In the genomic region with DNA sequence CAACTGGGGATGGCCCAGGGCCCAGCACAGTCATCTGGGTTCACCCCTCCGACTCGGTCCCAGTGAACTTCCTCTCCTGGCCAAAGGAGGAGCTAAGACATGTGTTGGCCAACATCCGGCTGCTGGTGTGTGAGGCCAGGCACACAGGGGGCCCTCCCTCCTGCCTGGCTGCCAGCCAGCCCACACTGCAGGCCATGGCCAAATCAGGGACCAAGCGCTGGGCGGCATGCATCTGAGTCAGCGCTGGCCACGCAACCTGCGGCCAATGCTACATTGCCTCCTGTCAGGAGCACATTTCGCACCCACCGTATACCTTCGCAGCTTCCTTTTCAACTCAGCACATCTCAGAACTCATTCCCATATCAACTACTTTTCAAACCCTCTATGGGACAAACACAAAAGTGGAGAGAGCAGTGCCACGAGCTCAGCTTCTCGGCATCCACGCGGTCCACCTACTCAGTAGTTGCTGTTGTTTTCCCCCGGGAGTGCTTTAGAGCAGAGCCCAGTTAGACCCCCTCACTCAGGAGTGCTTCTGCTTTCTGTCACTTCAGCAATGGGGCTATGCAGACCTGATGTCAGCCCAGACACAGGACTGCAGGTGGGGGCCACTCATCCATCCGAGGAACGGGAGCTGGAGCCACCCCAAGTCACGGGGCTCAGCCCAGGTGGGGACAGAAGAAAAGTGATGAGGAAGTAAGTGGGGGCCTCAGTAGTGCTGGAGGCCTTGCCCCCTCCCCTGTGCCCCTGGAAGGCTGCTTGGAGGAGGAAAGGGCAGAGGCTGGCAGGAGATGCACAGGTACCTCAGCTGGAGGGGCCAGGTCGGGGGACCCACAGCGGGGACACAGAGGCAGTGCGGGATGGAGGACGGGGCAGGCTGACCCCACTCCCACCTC, we compare ENCODE assay signal across 8 cellular contexts. TPM values are rescaled to one million over a fixed set of nuclear protein-coding genes. Genes with fewer than 3 reads are reported as not detected.
DNase-seq lines count a peak whose midpoint lies in the region; ATAC-seq, FAIRE-seq and TF ChIP-seq lines count a peak whose summit lies in the region.

No MANE protein-coding gene starts in this region.

- SMC1A ChIA-PET in GM12878 (lab: Charles Lee; ENCODE audit: uncharacterized antibody, unreplicated experiment) = interaction anchor here (1.4 to 2.7 kb wide), 3 partner anchors 11 to 117 kb away, joined by 4 to 12 read pairs (median 6); no protein-coding TSS in a partner anchor

- peak overlapping the region; percentile 10; the same call in 1 of the 2 replicates for H3K4me2 ChIP-seq in GM12878 (ENCODE audit: control insufficient read depth, insufficient read depth)
- H3K4me2 ChIP-seq in skeletal muscle satellite cell (ENCODE audit: low read length) = peak overlapping the region; percentile 30

- H3K4me3 ChIP-seq in BE2C (ENCODE audit: low read depth, low read length) = peak overlapping the region; percentile 36
- H3K4me3 ChIP-seq in Panc1 (ENCODE audit: low read depth in 2 of 2, low read length in 2 of 2) = no peak overlapping the region
- H3K4me3 ChIP-seq in GM12878 = no peak overlapping the region
- H3K4me3 ChIP-seq in skeletal muscle satellite cell (ENCODE audit: low read length) = peak overlapping the region; percentile 18

- TF ChIP-seq RAD21 in GM12878 (IDR thresholded peaks at IDR 0.05; ENCODE audit: insufficient read depth, low read depth, low read length) = no peak

- H3K36me3 ChIP-seq in BE2C = peaks cover 17% of the 10 kb centered on the region
- H3K36me3 ChIP-seq in Panc1 (ENCODE audit: control insufficient read depth, insufficient read depth, low read length) = no peaks in the 10 kb centered on the region
- H3K36me3 ChIP-seq in GM12878 (ENCODE audit: control insufficient read depth in 2 of 2, insufficient read depth in 2 of 2, low read length in 1 of 2) = peaks cover 0 to 9% of the 10 kb centered on the region in 2 experiments; a peak in 2 of 4 replicates
- H3K36me3 ChIP-seq in skeletal muscle satellite cell (ENCODE audit: insufficient read depth, low read length) = peaks cover 7% of the 10 kb centered on the region

- in situ Hi-C loops in Panc1 (cut with HindIII; ENCODE audit: low pct_unique_long_range_greater_than_20kb, low sequenced_read_pairs) = no loop called here
- in situ Hi-C loops in GM12878 (cut with MboI) = no loop called here

- no peaks in the 10 kb centered on the region for H4K20me1 ChIP-seq in GM12878 (ENCODE audit: control insufficient read depth, insufficient read depth)

- no peaks in the 10 kb centered on the region for H3K79me2 ChIP-seq in GM12878 (ENCODE audit: control insufficient read depth, insufficient read depth, low read length)

- RAD21 ChIA-PET in GM12878 (lab: Charles Lee; ENCODE audit: unreplicated experiment) = interaction anchor here (0.8 to 1.8 kb wide), 3 partner anchors 11 to 183 kb away, joined by 3 to 7 read pairs (median 4); no protein-coding TSS in a partner anchor

- peak; percentile 92 for DNase-seq in BE2C
- no peak for DNase-seq in Panc1 (ENCODE audit: low read depth, low spot score)
- no peak for DNase-seq in GM12878 (ENCODE audit: low read depth, low spot score)
- peak; percentile 66 for DNase-seq in iPS-NIHi7 (ENCODE audit: extremely low spot score)
- no peak for DNase-seq in NCI-H1092 (lab: John Stamatoyannopoulos, UW)

- no peak overlapping the region for H3K9ac ChIP-seq in GM12878 (ENCODE audit: control insufficient read depth, insufficient read depth, low read length)
- H3K9ac ChIP-seq in skeletal muscle satellite cell (ENCODE audit: low read depth, low read length) = no peak overlapping the region

- TF ChIP-seq EP300 in GM12878 (IDR thresholded peaks at IDR 0.05; ENCODE audit: borderline replicate concordance in 1 of 2, control insufficient read depth in 1 of 2, low read depth in 2 of 2, low read length in 2 of 2) = no peak

- intact Hi-C loops in Panc1 (cut with micrococcal nuclease; ENCODE audit: unreplicated experiment) (no loop called here), GM12878 (cut with micrococcal nuclease; ENCODE audit: unreplicated experiment) (no loop called here)

- no peak; the same call in 1 of the 2 replicates for TF ChIP-seq POLR2A in GM12878 (IDR thresholded peaks at IDR 0.05; ENCODE audit: low read depth, low read length)

- H3K27ac ChIP-seq in Panc1 (ENCODE audit: low read length) (no peak overlapping the region), GM12878 (ENCODE audit: control insufficient read depth, insufficient read depth) (no peak overlapping the region)

- POLR2A ChIA-PET in Panc1 (lab: Charles Lee) (interaction anchor here (0.6 kb wide), 1 partner anchor 358 kb away, joined by 6 read pairs; no protein-coding TSS in a partner anchor), GM12878 (lab: Charles Lee) (interaction anchor here (0.9 to 1.5 kb wide), 3 partner anchors 10 to 14 kb away, joined by 3 read pairs; a partner anchor contains a TSS)

- peak; percentile 55 for TF ChIP-seq CTCF in BE2C (IDR thresholded peaks at IDR 0.05; ENCODE audit: low read depth, low read length)
- no peak for TF ChIP-seq CTCF in Panc1 (IDR thresholded peaks at IDR 0.05)
- peak; percentile 28 to 54 (median 33); a peak in 4 of 6 replicates for TF ChIP-seq CTCF in GM12878 (IDR thresholded peaks at IDR 0.05 in 2 of 3, conservative IDR thresholded peaks at IDR 0.05 in 1 of 3; ENCODE audit: control insufficient read depth in 2 of 3, extremely low read depth in 1 of 3, insufficient read depth in 1 of 3, low read depth in 3 of 3, low read length in 3 of 3)

- peak; percentile 57 for FAIRE-seq in GM12878 (lab: Jason Lieb, UNC)

- ATAC-seq in GM18868 (IDR thresholded peaks at IDR 0.05; ENCODE audit: unreplicated experiment) = peak; percentile 93
- ATAC-seq in HG03064 (IDR thresholded peaks at IDR 0.05; ENCODE audit: low read depth, unreplicated experiment) = peak; percentile 91
- ATAC-seq in Panc1 = peak; percentile 64; the same call in 1 of the 2 replicates
- ATAC-seq in GM12878 = peak; percentile 96

- CTCF ChIA-PET in Panc1 (lab: Charles Lee) (no interaction called here), GM12878 (lab: Yijun Ruan, JAX) (interaction anchor here (0.9 to 2.8 kb wide), 7 partner anchors 11 to 403 kb away, joined by 3 to 35 read pairs (median 4); no protein-coding TSS in a partner anchor)

- BruUV-seq in Panc1 (replicated peaks; lab: Mats Ljungman, UMichigan) (no TSS peak), GM12878 (replicated peaks; lab: Mats Ljungman, UMichigan) (no TSS peak)

- H3K4me1 ChIP-seq in BE2C (peaks cover 21% of the 10 kb centered on the region), Panc1 (ENCODE audit: control insufficient read depth, insufficient read depth, low read length) (no peaks in the 10 kb centered on the region), GM12878 (ENCODE audit: control insufficient read depth, insufficient read depth, low read length) (peaks cover 12% of the 10 kb centered on the region), skeletal muscle satellite cell (ENCODE audit: control insufficient read depth, insufficient read depth, low read length) (peaks cover 20% of the 10 kb centered on the region)

- peak overlapping the region; percentile 40; the same call in 1 of the 2 replicates for H2AFZ ChIP-seq in GM12878 (ENCODE audit: control insufficient read depth, low read depth, low read length)

- no peaks in the 10 kb centered on the region for H3K27me3 ChIP-seq in BE2C
- no peaks in the 10 kb centered on the region for H3K27me3 ChIP-seq in Panc1 (ENCODE audit: control insufficient read depth, insufficient read depth, low read length)
- no peaks in the 10 kb centered on the region for H3K27me3 ChIP-seq in GM12878 (replicated peaks in 1 of 2; ENCODE audit: control insufficient read depth in 2 of 2, insufficient read depth in 2 of 2, low read length in 1 of 2)
- no peaks in the 10 kb centered on the region for H3K27me3 ChIP-seq in skeletal muscle satellite cell (ENCODE audit: control insufficient read depth, insufficient read depth, low read length)

- H3K9me3 ChIP-seq in BE2C (no peaks in the 10 kb centered on the region), Panc1 (ENCODE audit: control insufficient read depth, insufficient read depth, low read depth, low read length) (no peaks in the 10 kb centered on the region), GM12878 (replicated peaks; ENCODE audit: control insufficient read depth, insufficient read depth, low read length) (no peaks in the 10 kb centered on the region), skeletal muscle satellite cell (replicated peaks; ENCODE audit: low read length) (no peaks in the 10 kb centered on the region)

- 34% methylated on average over 23 of the region's 23 CpGs for WGBS in GM12878 (ENCODE audit: insufficient coverage, insufficient replicate concordance, low lambda C conversion rate, missing lambda C conversion rate)

RNA-seq across cellular contexts. Expression of a gene that starts 13.9 kb away (rescaled TPM):
- polyA plus RNA-seq in BE2C (2012; ENCODE audit: insufficient read depth, insufficient read length, low read depth) = 104 TPM
- total RNA-seq in Panc1 (2021; ENCODE audit: unreplicated experiment) (26.7 TPM), GM12878 (2014; rRNA removed) (18.6 and 23.0 TPM in 2 replicates), GM12878 (2014; rRNA removed; fragmentation: Illumina TruSeq; extraction: Trizol) (8.0 TPM in 2 replicates), GM12878 (2021) (15.1 and 16.6 TPM in 2 replicates)
- polyA plus RNA-seq in Panc1 (2012; ENCODE audit: insufficient read length) = 57.4 TPM
- total RNA-seq in GM12878 (2013; cell fraction: nucleolus; rRNA removed) = 38.5 and 41.6 TPM in 2 replicates
- polyA plus RNA-seq in GM12878 (2011; ENCODE audit: low read depth) = 13.3 TPM
- polyA plus RNA-seq in GM12878 (2011; rRNA removed) (12.7 and 33.5 TPM in 2 replicates), GM12878 (2014; fragmentation: Illumina TruSeq; extraction: Trizol) (2.5 and 8.7 TPM in 2 replicates), GM12878 (2014; fragmentation: Nextera tagmentation; extraction: Ambion mirVana) (1 to 10 TPM in 1 of 2 experiments, under 1 TPM in 1; 0.64 to 2.5 TPM), GM12878 (2014; rRNA removed) (23.7 and 27.5 TPM in 2 replicates), GM12878 (2016; fragmentation: Nextera tagmentation; extraction: Ambion mirVana) (10 to 100 TPM; 19.1 to 19.3 TPM)
- 55.7 and 66.8 TPM in 2 replicates for polyA plus RNA-seq in GM12878 (2011; cell fraction: cytosol; rRNA removed)
- 48.8 and 50.5 TPM in 2 replicates for polyA plus RNA-seq in GM12878 (2011; cell fraction: nucleus; rRNA removed)
- polyA plus RNA-seq in GM12878 (2012) = 25.3 and 27.1 TPM in 2 replicates
- 21.6 and 36.2 TPM in 2 replicates for polyA minus RNA-seq in GM12878 (2011; rRNA and poly(A)+ RNA removed)
- polyA minus RNA-seq in GM12878 (2011; cell fraction: cytosol; rRNA and poly(A)+ RNA removed) = 14.6 and 15.7 TPM in 2 replicates
- 8.0 and 14.3 TPM in 2 replicates for polyA minus RNA-seq in GM12878 (2011; cell fraction: nucleus; rRNA and poly(A)+ RNA removed)
- 16.6 and 20.0 TPM in 2 replicates for total RNA-seq in skeletal muscle satellite cell (2012; rRNA removed)

RNA-seq across cellular contexts. Expression of a gene that starts 24.2 kb away (rescaled TPM):
- polyA plus RNA-seq in BE2C (2012; ENCODE audit: insufficient read depth, insufficient read length, low read depth) = 90.7 TPM
- 63.4 TPM for total RNA-seq in Panc1 (2021; ENCODE audit: unreplicated experiment)
- polyA plus RNA-seq in Panc1 (2012; ENCODE audit: insufficient read length) = 72.2 TPM
- total RNA-seq in GM12878 (2013; cell fraction: nucleolus; rRNA removed) = 9.7 and 10.4 TPM in 2 replicates
- 40.8 and 41.6 TPM in 2 replicates for total RNA-seq in GM12878 (2014; rRNA removed)
- total RNA-seq in GM12878 (2014; rRNA removed; fragmentation: Illumina TruSeq; extraction: Trizol) = 12.0 and 13.3 TPM in 2 replicates
- 21.6 and 21.8 TPM in 2 replicates for total RNA-seq in GM12878 (2021)
- 4.0 TPM for polyA plus RNA-seq in GM12878 (2011; ENCODE audit: low read depth)
- polyA plus RNA-seq in GM12878 (2011; rRNA removed) = 8.6 and 18.3 TPM in 2 replicates
- 34.4 and 49.8 TPM in 2 replicates for polyA plus RNA-seq in GM12878 (2011; cell fraction: cytosol; rRNA removed)
- 47.7 and 53.9 TPM in 2 replicates for polyA plus RNA-seq in GM12878 (2011; cell fraction: nucleus; rRNA removed)
- polyA plus RNA-seq in GM12878 (2012) = 11.9 and 12.2 TPM in 2 replicates
- 0.49 and 6.3 TPM in 2 replicates for polyA plus RNA-seq in GM12878 (2014; fragmentation: Illumina TruSeq; extraction: Trizol)
- polyA plus RNA-seq in GM12878 (2014; fragmentation: Nextera tagmentation; extraction: Ambion mirVana) = 1 to 10 TPM in 1 of 2 experiments, under 1 TPM in 1; 0.61 to 3.3 TPM
- polyA plus RNA-seq in GM12878 (2014; rRNA removed) = 38.8 and 44.1 TPM in 2 replicates
- polyA plus RNA-seq in GM12878 (2016; fragmentation: Nextera tagmentation; extraction: Ambion mirVana) = 10 to 100 TPM; 23.3 to 27.7 TPM
- polyA minus RNA-seq in GM12878 (2011; rRNA and poly(A)+ RNA removed) = 7.7 and 10.7 TPM in 2 replicates
- 6.0 and 6.9 TPM in 2 replicates for polyA minus RNA-seq in GM12878 (2011; cell fraction: cytosol; rRNA and poly(A)+ RNA removed)
- polyA minus RNA-seq in GM12878 (2011; cell fraction: nucleus; rRNA and poly(A)+ RNA removed) = 6.8 and 12.7 TPM in 2 replicates
- total RNA-seq in skeletal muscle satellite cell (2012; rRNA removed) = 82.6 and 109 TPM in 2 replicates

Comparison
In these comparisons a context has a peak if more than half of its experiments do, and no peak if none do; other contexts are left out.
1. DNase-seq: peak in BE2C (single experiment) and iPS-NIHi7 (single experiment); none in Panc1 (single experiment), GM12878 (single experiment) and NCI-H1092 (single experiment).
2. H3K4me3 ChIP-seq: peak in BE2C (single experiment) and skeletal muscle satellite cell (single experiment); none in Panc1 (0 of 2) and GM12878 (single experiment).
3. Peak in every context shown above with its lines, with median percentiles within 50 percentile points of each other: ATAC-seq.